In the genomic region with DNA sequence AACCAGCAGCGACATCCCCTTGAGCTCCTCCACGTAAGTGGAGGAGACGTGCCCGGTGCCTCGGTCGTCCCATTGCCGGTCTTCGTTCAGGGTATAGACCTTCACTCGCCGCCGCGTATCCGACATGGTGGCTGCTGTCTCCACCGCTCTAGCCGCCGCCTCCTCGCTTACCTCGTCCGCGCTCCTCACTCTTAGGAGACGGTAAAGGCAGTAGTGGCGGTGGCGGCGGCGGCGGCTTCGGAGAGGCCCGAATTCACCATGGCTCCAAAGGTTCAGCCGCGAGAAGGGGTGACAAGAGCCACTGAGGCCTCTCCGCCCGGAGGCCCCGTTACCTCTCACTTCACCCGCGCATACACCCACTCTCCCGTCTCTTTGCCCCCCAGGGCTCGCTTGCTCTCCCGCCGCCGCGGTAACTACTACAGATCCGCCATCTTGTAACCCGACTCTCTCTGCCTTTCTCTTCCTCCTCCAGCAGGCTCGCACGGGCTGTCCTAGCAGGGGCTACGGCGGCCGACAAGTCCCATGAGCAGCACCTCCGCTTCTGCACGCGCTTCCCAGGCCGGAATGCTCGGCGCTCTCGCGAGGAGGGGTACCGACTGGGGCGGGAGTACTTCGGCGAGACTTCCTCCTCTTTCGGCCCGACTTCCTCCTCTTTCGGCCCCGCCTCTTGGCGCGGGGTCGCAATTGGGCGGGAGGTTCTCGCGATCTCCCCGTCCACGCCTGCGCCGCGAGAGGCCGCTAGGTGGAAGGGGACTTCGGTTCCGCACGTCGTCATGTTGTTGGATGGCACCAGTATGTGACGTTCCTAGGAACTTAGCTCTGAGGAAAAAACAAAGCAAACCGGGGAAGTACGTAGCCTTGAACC, we compare ENCODE assay signal across 8 cellular contexts. TPM values are rescaled to one million over a fixed set of nuclear protein-coding genes. Genes with fewer than 3 reads are reported as not detected.
DNase-seq lines count a peak whose midpoint lies in the region; ATAC-seq and TF ChIP-seq lines count a peak whose summit lies in the region.

A gene (minus strand): TSS at position 463 of the 865 bp plus-strand sequence. CDS start 337 bp downstream, at position 126.

- peak within 1 kb of the TSS; percentile 96 for H2AFZ ChIP-seq in PC-9

- H3K9me3 ChIP-seq in PC-9 (ENCODE audit: insufficient read depth, low read depth) (no peaks in the 10 kb centered on the region), esophagus muscularis mucosa (no peaks in the 10 kb centered on the region), muscle layer of duodenum (ENCODE audit: control insufficient read depth in 1 of 2, low read length in 2 of 2) (no peaks in the 10 kb centered on the region)

- no peak within 1 kb of the TSS for H3K27ac Mint-ChIP-seq in activated T-cell treated with anti-CD3 and anti-CD28 coated beads, Interleukin-2, amount 50 U/mL, for 24 hours

- H3K36me3 ChIP-seq in PC-9 (ENCODE audit: low read depth) (peaks cover 25% of the 10 kb centered on the region), esophagus muscularis mucosa (peaks cover 0 to 33% (median 13%) of the 10 kb centered on the region in 4 donors), muscle layer of duodenum (ENCODE audit: control insufficient read depth in 1 of 2, insufficient read depth in 2 of 2, low read length in 2 of 2) (peaks cover 7 to 20% of the 10 kb centered on the region in 2 donors)

- H3F3A ChIP-seq in PC-9 (ENCODE audit: insufficient read depth, low read depth): peaks cover 18% of the 10 kb centered on the region; the same call in 1 of the 2 replicates

- H3K4me3 Mint-ChIP-seq in activated T-cell treated with anti-CD3 and anti-CD28 coated beads, Interleukin-2, amount 50 U/mL, for 24 hours: no peak within 1 kb of the TSS

- H3K4me2 ChIP-seq in PC-9: peak within 1 kb of the TSS; percentile 97

- intact Hi-C loops in PC-9 (cut with micrococcal nuclease; ENCODE audit: unreplicated experiment) (loop anchor here (1.0 to 10.0 kb wide), 6 partner anchors 200 to 893 kb away; a partner anchor contains a TSS), esophagus muscularis mucosa (cut with DNase I) (loop anchor here (10.0 kb wide), 1 partner anchor 203 kb away; a partner anchor contains a TSS)

- TF ChIP-seq CTCF in PC-9 (conservative IDR thresholded peaks at IDR 0.05): peak; percentile 48; the same call in 1 of the 2 replicates
- peak; percentile 32 to 66 (median 54) for TF ChIP-seq CTCF in esophagus muscularis mucosa (IDR thresholded peaks at IDR 0.05)

- under 1% methylated on average over 51 of the region's 83 CpGs for WGBS in esophagus muscularis mucosa

- ATAC-seq in GM21717 (IDR thresholded peaks at IDR 0.05; ENCODE audit: unreplicated experiment): peak; percentile 81

- POLR2A ChIA-PET in PC-9 (lab: Charles Lee; ENCODE audit: unreplicated experiment): interaction anchor here (0.5 to 0.8 kb wide), 6 partner anchors 11 to 1848 kb away, joined by 3 to 8 read pairs (median 4); no protein-coding TSS in a partner anchor

- DNase-seq in DMS79 (lab: John Stamatoyannopoulos, UW) (peak; percentile 99), KBM-7 (peak; percentile 99), PC-9 (peak; percentile 100), esophagus muscularis mucosa (ENCODE audit: extremely low spot score) (peak; percentile 99)
- DNase-seq in activated T-cell treated with anti-CD3 and anti-CD28 coated beads, Interleukin-2, amount 50 U/mL, for 24 hours: peak; percentile 98
- DNase-seq in stimulated activated CD8-positive, alpha-beta memory T cell treated with anti-CD3 and anti-CD28 coated beads, Interleukin-7, amount 100 ng/mL, for 4 hours (ENCODE audit: low read depth in 2 of 2): peak; percentile 97 to 99

- H3K9me2 ChIP-seq in PC-9 (ENCODE audit: insufficient read depth): no peaks in the 10 kb centered on the region

- in situ Hi-C loops in KBM-7 (cut with MboI; ENCODE audit: low pct_unique_long_range_greater_than_20kb, low sequenced_read_pairs): no loop called here

- BruUV-seq in PC-9 (replicated peaks; lab: Mats Ljungman, UMichigan): TSS peak; percentile 60

- peaks cover 18% of the 10 kb centered on the region for H4K20me1 ChIP-seq in PC-9 (ENCODE audit: insufficient read depth)

- H3K79me2 ChIP-seq in PC-9 (ENCODE audit: low read depth): peaks cover 92% of the 10 kb centered on the region

- H3K27me3 Mint-ChIP-seq in activated T-cell treated with anti-CD3 and anti-CD28 coated beads, Interleukin-2, amount 50 U/mL, for 24 hours: no peaks in the 10 kb centered on the region

- H3K4me1 ChIP-seq in PC-9 (replicated peaks; ENCODE audit: insufficient read depth): peaks cover 23% of the 10 kb centered on the region
- peaks cover 26 to 58% (median 50%) of the 10 kb centered on the region in 4 donors for H3K4me1 ChIP-seq in esophagus muscularis mucosa
- H3K4me1 ChIP-seq in muscle layer of duodenum (ENCODE audit: control insufficient read depth in 1 of 2, insufficient read depth in 2 of 2, low read length in 2 of 2): peaks cover 4 to 44% of the 10 kb centered on the region in 2 donors

- H3K9me3 Mint-ChIP-seq in activated T-cell treated with anti-CD3 and anti-CD28 coated beads, Interleukin-2, amount 50 U/mL, for 24 hours: no peaks in the 10 kb centered on the region

- peaks cover 53% of the 10 kb centered on the region for H3K4me1 Mint-ChIP-seq in activated T-cell treated with anti-CD3 and anti-CD28 coated beads, Interleukin-2, amount 50 U/mL, for 24 hours (ENCODE audit: low read depth)

- TF ChIP-seq EP300 in esophagus muscularis mucosa (IDR thresholded peaks at IDR 0.05): no peak

- peak; percentile 78 for TF ChIP-seq POLR2A in esophagus muscularis mucosa (IDR thresholded peaks at IDR 0.05; ENCODE audit: low read depth)

- H3K4me3 ChIP-seq in PC-9 (peak within 1 kb of the TSS; percentile 100), esophagus muscularis mucosa (peak within 1 kb of the TSS; percentile 81 to 99 (median 84)), muscle layer of duodenum (ENCODE audit: low read depth in 1 of 2, low read length in 2 of 2) (peak within 1 kb of the TSS; percentile 96 to 100)

- H3K27me3 ChIP-seq in PC-9 (ENCODE audit: insufficient read depth, low read depth) (no peaks in the 10 kb centered on the region), esophagus muscularis mucosa (no peaks in the 10 kb centered on the region), muscle layer of duodenum (ENCODE audit: low read depth, low read length) (no peaks in the 10 kb centered on the region)

- H3K36me3 Mint-ChIP-seq in activated T-cell treated with anti-CD3 and anti-CD28 coated beads, Interleukin-2, amount 50 U/mL, for 24 hours (ENCODE audit: low read depth): peaks cover 65% of the 10 kb centered on the region

- H3K27ac ChIP-seq in PC-9 (peak within 1 kb of the TSS; percentile 90), esophagus muscularis mucosa (replicated peaks in 1 of 4) (peak within 1 kb of the TSS; percentile 90 to 98 (median 95)), muscle layer of duodenum (ENCODE audit: low read length) (peak within 1 kb of the TSS; percentile 100)

- CTCF ChIA-PET in PC-9 (lab: Charles Lee): no interaction called here

RNA-seq across cellular contexts. Expression of the gene that starts here (rescaled TPM):
- 66.2 and 73.4 TPM in 2 replicates for total RNA-seq in PC-9 (2021)
- 100 to 1,000 TPM in 1 of 4 donors, 10 to 100 TPM in 3; 81.8 to 106 (median 90.5) TPM for total RNA-seq in esophagus muscularis mucosa

Comparison
In these comparisons a context has a peak if more than half of its experiments do, and no peak if none do; other contexts are left out.
1. Peak in every context shown above with its lines: DNase-seq, ATAC-seq, H3K4me3 ChIP-seq and H3K27ac ChIP-seq.